ENCODE assay signal across 15 cellular contexts in genomic region chr9:19286634-19287188, GRCh38. TPM values are rescaled to one million over a fixed set of nuclear protein-coding genes. Genes with fewer than 3 reads are reported as not detected.
DNase-seq lines count a peak whose midpoint lies in the region; ATAC-seq, FAIRE-seq and TF ChIP-seq lines count a peak whose summit lies in the region.
"Had no signal": no experiment of that assay in that cellular context is flagged by ENCODE, and none has a peak within 500 bp of the region (broad histone marks: within the 10 kb centered on the region; RNA-seq: fewer than 3 reads in every experiment).

No MANE protein-coding gene starts in this region.

- peaks cover 3 to 18% of the 10 kb centered on the region in 2 donors for H3K4me1 Mint-ChIP-seq in stimulated activated naive B cell treated with anti-CD40 and anti-IgM and Interleukin-4, amounts not matched to agents 10 μg/mL and 1 μg/mL and 100 μg/mL, for 72 hours

- DNase-seq in Daoy (ENCODE audit: low read depth), result peak; percentile 25
- DNase-seq in LHCN-M2 (ENCODE audit: low read depth), result peak; percentile 4
- DNase-seq in astrocyte of the spinal cord (ENCODE audit: low read depth, low spot score), result peak; percentile 19
- DNase-seq in keratinocyte (ENCODE audit: low read depth, low spot score), result no peak
- no peak for DNase-seq in stimulated activated naive B cell treated with anti-CD40 and anti-IgM and Interleukin-4, amounts not matched to agents 10 μg/mL and 1 μg/mL and 100 μg/mL, for 72 hours
- DNase-seq in activated CD4-positive, alpha-beta T cell treated with anti-CD3 and anti-CD28 coated beads, Interleukin-2, amount 50 U/mL, for 1 hour, result no peak
- no peak for DNase-seq in OCI-M2 (lab: John Stamatoyannopoulos, UW; ENCODE audit: unreplicated experiment)
- DNase-seq in SW 1271 (lab: John Stamatoyannopoulos, UW), result no peak
- DNase-seq: activated CD4-positive, alpha-beta memory T cell treated with anti-CD3 and anti-CD28 coated beads for 36 hours; amniotic stem cell; DMS 273 treated with DMSO at 0.1 percent for 48 hours; gastrocnemius medialis; immature natural killer cell; NCI-H187 treated with DMSO at 0.1 percent for 48 hours had no signal

- H2AFZ ChIP-seq in keratinocyte (ENCODE audit: control insufficient read depth, low read length), result no peak overlapping the region

- H3K79me2 ChIP-seq in keratinocyte (ENCODE audit: control insufficient read depth, insufficient read depth, low read length), result peaks cover 12% of the 10 kb centered on the region

- no peak for TF ChIP-seq CTCF in astrocyte of the spinal cord (IDR thresholded peaks at IDR 0.05; ENCODE audit: low read depth, low read length)
- no peak for TF ChIP-seq CTCF in keratinocyte (optimal IDR thresholded peaks at IDR 0.05 in 1 of 3, IDR thresholded peaks at IDR 0.05 in 1 of 3, conservative IDR thresholded peaks at IDR 0.05 in 1 of 3; ENCODE audit: extremely low read depth in 1 of 3, insufficient read depth in 2 of 3, low read length in 3 of 3)

- no peak overlapping the region for H3K27ac Mint-ChIP-seq in stimulated activated naive B cell treated with anti-CD40 and anti-IgM and Interleukin-4, amounts not matched to agents 10 μg/mL and 1 μg/mL and 100 μg/mL, for 72 hours
- H3K27ac Mint-ChIP-seq: activated CD4-positive, alpha-beta memory T cell treated with anti-CD3 and anti-CD28 coated beads for 36 hours had no signal

- H3K36me3 ChIP-seq in keratinocyte (ENCODE audit: control insufficient read depth in 2 of 2, extremely low read depth in 1 of 2, insufficient read depth in 2 of 2, low read length in 2 of 2), result no peaks in the 10 kb centered on the region

- peaks cover 16 to 36% of the 10 kb centered on the region in 2 donors for H3K36me3 Mint-ChIP-seq in stimulated activated naive B cell treated with anti-CD40 and anti-IgM and Interleukin-4, amounts not matched to agents 10 μg/mL and 1 μg/mL and 100 μg/mL, for 72 hours

- H3K4me1 ChIP-seq in keratinocyte (ENCODE audit: control insufficient read depth, extremely low read depth, insufficient read depth, low read length), result peaks cover 5% of the 10 kb centered on the region

- H3K9me3 ChIP-seq in keratinocyte (ENCODE audit: control insufficient read depth, low read depth, low read length), result no peaks in the 10 kb centered on the region
- H3K9me3 ChIP-seq: gastrocnemius medialis had no signal

- no peak overlapping the region for H3K4me3 Mint-ChIP-seq in stimulated activated naive B cell treated with anti-CD40 and anti-IgM and Interleukin-4, amounts not matched to agents 10 μg/mL and 1 μg/mL and 100 μg/mL, for 72 hours
- H3K4me3 Mint-ChIP-seq: activated CD4-positive, alpha-beta memory T cell treated with anti-CD3 and anti-CD28 coated beads for 36 hours; immature natural killer cell had no signal

- no peak for ATAC-seq in stimulated activated naive B cell treated with anti-CD40 and anti-IgM and Interleukin-4, amounts not matched to agents 10 μg/mL and 1 μg/mL and 100 μg/mL, for 72 hours (replicated peaks)
- ATAC-seq: gastrocnemius medialis had no signal

- H3K4me3 ChIP-seq in astrocyte of the spinal cord (ENCODE audit: low read depth, low read length) (no peak overlapping the region), keratinocyte (ENCODE audit: control insufficient read depth in 2 of 3, extremely low read depth in 1 of 3, insufficient read depth in 2 of 3, low read depth in 1 of 3, low read length in 3 of 3) (no peak overlapping the region)
- H3K4me3 ChIP-seq: gastrocnemius medialis had no signal

- dilution Hi-C loops in keratinocyte (cut with MboI; ENCODE audit: extremely low pct_ligation_motif_present, low sequenced_read_pairs), result no loop called here

- H3K9me3 Mint-ChIP-seq in stimulated activated naive B cell treated with anti-CD40 and anti-IgM and Interleukin-4, amounts not matched to agents 10 μg/mL and 1 μg/mL and 100 μg/mL, for 72 hours, result no peaks in the 10 kb centered on the region
- H3K9me3 Mint-ChIP-seq: activated CD4-positive, alpha-beta memory T cell treated with anti-CD3 and anti-CD28 coated beads for 36 hours; immature natural killer cell had no signal

- no peaks in the 10 kb centered on the region for H4K20me1 ChIP-seq in keratinocyte (ENCODE audit: control insufficient read depth, extremely low read depth, insufficient read depth, low read length)

- H3K27me3 ChIP-seq in keratinocyte (ENCODE audit: control insufficient read depth, extremely low read depth, insufficient read depth, low read length), result no peaks in the 10 kb centered on the region
- H3K27me3 ChIP-seq: gastrocnemius medialis had no signal

- H3K4me2 ChIP-seq in keratinocyte (ENCODE audit: control insufficient read depth, extremely low read depth, insufficient read depth, low read depth, low read length), result peak overlapping the region; percentile 55

- no peak overlapping the region for H3K27ac ChIP-seq in keratinocyte (ENCODE audit: control insufficient read depth, insufficient read depth, low read length)
- H3K27ac ChIP-seq: gastrocnemius medialis had no signal

- in situ Hi-C loops in astrocyte of the spinal cord (cut with HindIII; ENCODE audit: low sequenced_read_pairs), result no loop called here

- FAIRE-seq in keratinocyte (lab: Jason Lieb, UNC), result no peak
- FAIRE-seq: TTC549 had no signal

- H3K27me3 Mint-ChIP-seq in stimulated activated naive B cell treated with anti-CD40 and anti-IgM and Interleukin-4, amounts not matched to agents 10 μg/mL and 1 μg/mL and 100 μg/mL, for 72 hours, result no peaks in the 10 kb centered on the region
- H3K27me3 Mint-ChIP-seq: activated CD4-positive, alpha-beta memory T cell treated with anti-CD3 and anti-CD28 coated beads for 36 hours had no signal

- no peaks in the 10 kb centered on the region for H3K9me1 ChIP-seq in keratinocyte (ENCODE audit: control insufficient read depth, extremely low read depth, insufficient read depth, low read length)

- no peak overlapping the region for H3K9ac ChIP-seq in keratinocyte (ENCODE audit: control insufficient read depth, extremely low read depth, insufficient read depth, low read length)

RNA-seq across cellular contexts. Expression of gene DENND4C, which starts 56.2 kb away (rescaled TPM):
- 9.1 and 10.5 TPM in 2 replicates for total RNA-seq in Daoy (2014; rRNA removed; shearing (Covaris generic))
- 29.3 and 32.0 TPM in 2 replicates for total RNA-seq in LHCN-M2 (2014; rRNA removed)
- polyA plus RNA-seq in LHCN-M2 (2012), result 4.9 TPM
- 16.5 to 26.0 TPM (median 25.6 TPM) in 3 replicates for polyA plus RNA-seq in keratinocyte
- polyA plus RNA-seq in keratinocyte (2011; ENCODE audit: low read depth), result 26.1 TPM
- polyA plus RNA-seq in keratinocyte (2011; cell fraction: cytosol; rRNA removed), result 8.3 and 17.4 TPM in 2 replicates
- 34.3 and 37.8 TPM in 2 replicates for polyA plus RNA-seq in keratinocyte (2011; cell fraction: nucleus; rRNA removed)
- polyA plus RNA-seq in keratinocyte (2012; ENCODE audit: low replicate concordance), result 12.9 and 17.7 TPM in 2 replicates
- polyA minus RNA-seq in keratinocyte, result 6.6 to 79.0 TPM (median 40.6 TPM) in 3 replicates
- 17.1 TPM for polyA minus RNA-seq in keratinocyte (2011; cell fraction: cytosol; rRNA and poly(A)+ RNA removed)
- polyA minus RNA-seq in keratinocyte (2011; cell fraction: nucleus; rRNA and poly(A)+ RNA removed), result 53.2 and 103 TPM in 2 replicates

Comparison
In these comparisons a context has a peak if more than half of its experiments do, and no peak if none do; other contexts are left out.
1. DNase-seq: peak in Daoy (single experiment), LHCN-M2 (single experiment) and astrocyte of the spinal cord (single experiment); none in keratinocyte (single experiment), stimulated activated naive B cell treated with anti-CD40 and anti-IgM and Interleukin-4, amounts not matched to agents 10 μg/mL and 1 μg/mL and 100 μg/mL, for 72 hours (single experiment), activated CD4-positive, alpha-beta T cell treated with anti-CD3 and anti-CD28 coated beads, Interleukin-2, amount 50 U/mL, for 1 hour (single experiment), OCI-M2 (single experiment) and SW 1271 (0 of 2).